23 cellular contexts compared by ENCODE assay signal in genomic region chr1:98906761-98907301, GRCh38.
"Had no signal": no experiment of that assay in that cellular context is flagged by ENCODE, and none has a peak within 500 bp of the region (broad histone marks: within the 10 kb centered on the region; RNA-seq: fewer than 3 reads in every experiment).

No MANE protein-coding gene starts in this region.

- H3K27ac ChIP-seq: coronary artery, dorsolateral prefrontal cortex, epithelial cell of prostate, esophagus muscularis mucosa, gastroesophageal sphincter, left ventricle myocardium inferior, lower lobe of right lung, ovary, right atrium auricular region, tibial artery, upper lobe of left lung, uterus had no signal

- DNase-seq: dorsolateral prefrontal cortex; effector memory CD4-positive, alpha-beta T cell; glutamatergic neuron; immature natural killer cell; left cardiac atrium; left ventricle myocardium inferior; lower lobe of right lung; natural killer cell; ovary; stimulated activated CD4-positive, alpha-beta T cell treated with anti-CD3 and anti-CD28 coated beads, Interleukin-4, amount 100 ng/mL, for 24 hours; tibial artery; upper lobe of left lung; uterus had no signal

- H3K4me3 ChIP-seq: coronary artery, dorsolateral prefrontal cortex, esophagus muscularis mucosa, gastroesophageal sphincter, left ventricle myocardium inferior, lower lobe of right lung, ovary, right atrium auricular region, tibial artery, upper lobe of left lung, uterus had no signal

- H3K4me1 Mint-ChIP-seq: immature natural killer cell; memory B cell; natural killer cell; neural crest cell; stimulated activated memory B cell treated with anti-CD40 and anti-IgM and Interleukin-4, amounts not matched to agents 10 μg/mL and 1 μg/mL and 100 μg/mL, for 72 hours had no signal

- H3K4me3 Mint-ChIP-seq: immature natural killer cell; memory B cell; mesothelial cell of epicardium; natural killer cell; neural crest cell; stimulated activated memory B cell treated with anti-CD40 and anti-IgM and Interleukin-4, amounts not matched to agents 10 μg/mL and 1 μg/mL and 100 μg/mL, for 72 hours; stimulated activated naive CD8-positive, alpha-beta T cell treated with anti-CD3 and anti-CD28 coated beads, Interleukin-15, Interleukin-2, amounts not matched to agents 100 ng/mL and 50 ng/mL, for 24 hours had no signal

- H3K9me3 Mint-ChIP-seq: immature natural killer cell; memory B cell; mesothelial cell of epicardium; natural killer cell; neural crest cell; stimulated activated memory B cell treated with anti-CD40 and anti-IgM and Interleukin-4, amounts not matched to agents 10 μg/mL and 1 μg/mL and 100 μg/mL, for 72 hours; stimulated activated naive CD8-positive, alpha-beta T cell treated with anti-CD3 and anti-CD28 coated beads, Interleukin-15, Interleukin-2, amounts not matched to agents 100 ng/mL and 50 ng/mL, for 24 hours had no signal

- H3K27me3 Mint-ChIP-seq: memory B cell; stimulated activated memory B cell treated with anti-CD40 and anti-IgM and Interleukin-4, amounts not matched to agents 10 μg/mL and 1 μg/mL and 100 μg/mL, for 72 hours; stimulated activated naive CD8-positive, alpha-beta T cell treated with anti-CD3 and anti-CD28 coated beads, Interleukin-15, Interleukin-2, amounts not matched to agents 100 ng/mL and 50 ng/mL, for 24 hours had no signal

- ATAC-seq: gastroesophageal sphincter; left cardiac atrium; lower lobe of right lung; stimulated activated memory B cell treated with anti-CD40 and anti-IgM and Interleukin-4, amounts not matched to agents 10 μg/mL and 1 μg/mL and 100 μg/mL, for 72 hours had no signal

- H3K4me1 ChIP-seq: esophagus muscularis mucosa, gastroesophageal sphincter, left ventricle myocardium inferior, lower lobe of right lung, right atrium auricular region, tibial artery, upper lobe of left lung, uterus had no signal

- H3K36me3 ChIP-seq: esophagus muscularis mucosa, gastroesophageal sphincter, left ventricle myocardium inferior, lower lobe of right lung, ovary, right atrium auricular region, tibial artery, upper lobe of left lung, uterus had no signal

- H3K9me3 ChIP-seq: esophagus muscularis mucosa, gastroesophageal sphincter, left ventricle myocardium inferior, lower lobe of right lung, ovary, right atrium auricular region, tibial artery, upper lobe of left lung, uterus had no signal

- H3K27ac Mint-ChIP-seq: immature natural killer cell; memory B cell; mesothelial cell of epicardium; natural killer cell; stimulated activated memory B cell treated with anti-CD40 and anti-IgM and Interleukin-4, amounts not matched to agents 10 μg/mL and 1 μg/mL and 100 μg/mL, for 72 hours; stimulated activated naive CD8-positive, alpha-beta T cell treated with anti-CD3 and anti-CD28 coated beads, Interleukin-15, Interleukin-2, amounts not matched to agents 100 ng/mL and 50 ng/mL, for 24 hours had no signal

- H3K27me3 ChIP-seq: dorsolateral prefrontal cortex, esophagus muscularis mucosa, gastroesophageal sphincter, ovary, right atrium auricular region, tibial artery, upper lobe of left lung, uterus had no signal

- H3K36me3 Mint-ChIP-seq: immature natural killer cell; memory B cell; mesothelial cell of epicardium; natural killer cell; stimulated activated memory B cell treated with anti-CD40 and anti-IgM and Interleukin-4, amounts not matched to agents 10 μg/mL and 1 μg/mL and 100 μg/mL, for 72 hours had no signal
